1 cellular context compared by ENCODE assay signal in genomic region chr7:22732556-22733126, GRCh38.
TF ChIP-seq lines count a peak whose summit lies in the region.

No MANE protein-coding gene starts in this region.

TF ChIP-seq in GM12878, 131 proteins besides CTCF, POLR2A, EP300 and RAD21 (continued from another document):
- TF ChIP-seq, protein P1, sequence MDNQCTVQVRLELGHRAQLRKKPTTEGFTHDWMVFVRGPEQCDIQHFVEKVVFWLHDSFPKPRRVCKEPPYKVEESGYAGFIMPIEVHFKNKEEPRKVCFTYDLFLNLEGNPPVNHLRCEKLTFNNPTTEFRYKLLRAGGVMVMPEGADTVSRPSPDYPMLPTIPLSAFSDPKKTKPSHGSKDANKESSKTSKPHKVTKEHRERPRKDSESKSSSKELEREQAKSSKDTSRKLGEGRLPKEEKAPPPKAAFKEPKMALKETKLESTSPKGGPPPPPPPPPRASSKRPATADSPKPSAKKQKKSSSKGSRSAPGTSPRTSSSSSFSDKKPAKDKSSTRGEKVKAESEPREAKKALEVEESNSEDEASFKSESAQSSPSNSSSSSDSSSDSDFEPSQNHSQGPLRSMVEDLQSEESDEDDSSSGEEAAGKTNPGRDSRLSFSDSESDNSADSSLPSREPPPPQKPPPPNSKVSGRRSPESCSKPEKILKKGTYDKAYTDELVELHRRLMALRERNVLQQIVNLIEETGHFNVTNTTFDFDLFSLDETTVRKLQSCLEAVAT (IDR thresholded peaks at IDR 0.05) = no peak
- no peak for TF ChIP-seq HSF1 (IDR thresholded peaks at IDR 0.05; ENCODE audit: low read depth, low read length)
- TF ChIP-seq EZH2 (IDR thresholded peaks at IDR 0.05; ENCODE audit: borderline replicate concordance, control insufficient read depth, low read depth, low read length) = no peak
TF ChIP-seq in GM12878: peak in this region for 0.
